Comparison of ENCODE assay signal across 27 cellular contexts in the genomic region with DNA sequence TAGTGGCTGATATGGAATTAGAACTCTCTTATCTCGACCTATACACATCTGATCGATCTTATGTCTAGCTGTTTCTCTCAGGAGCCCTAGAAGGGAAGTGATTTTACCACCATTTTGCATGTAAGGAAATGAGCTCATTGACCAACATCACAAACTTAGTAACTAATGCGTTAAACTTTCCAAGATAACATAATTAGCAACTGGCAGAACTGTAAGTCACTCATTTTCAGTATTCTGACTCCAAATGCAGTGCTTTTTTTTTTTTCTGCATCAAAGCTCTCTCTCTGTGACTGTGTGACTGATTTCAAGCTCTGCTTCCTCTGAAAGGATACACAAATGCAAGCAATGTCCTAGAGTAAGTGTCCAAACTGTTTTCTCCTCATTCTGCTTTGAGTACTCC.
"Had no signal": no experiment of that assay in that cellular context is flagged by ENCODE, and none has a peak within 500 bp of the region (broad histone marks: within the 10 kb centered on the region; RNA-seq: fewer than 3 reads in every experiment).

No MANE protein-coding gene starts in this region.

- H3K27me3 ChIP-seq: brain microvascular endothelial cell, heart left ventricle, neutrophil, ovary, right lobe of liver had no signal

- H3K36me3 ChIP-seq: brain microvascular endothelial cell, heart left ventricle, neutrophil, ovary, right lobe of liver, thoracic aorta had no signal

- H3K9me3 Mint-ChIP-seq: activated CD4-positive, alpha-beta memory T cell treated with anti-CD3 and anti-CD28 coated beads for 36 hours; activated naive CD4-positive, alpha-beta T cell treated with anti-CD3 and anti-CD28 coated beads, Interleukin-2, amount 10 ng/mL, durations not matched to agents 7 days and 5 days; activated naive CD8-positive, alpha-beta T cell treated with anti-CD3 and anti-CD28 coated beads, Interleukin-2, amount 10 ng/mL, durations not matched to agents 7 days and 5 days; nephron progenitor cell had no signal

- ATAC-seq: esophagus mucosa, heart left ventricle, right lobe of liver had no signal

- H3K4me1 Mint-ChIP-seq: activated CD4-positive, alpha-beta T cell treated with anti-CD3 and anti-CD28 coated beads, Interleukin-2, amount 10 ng/mL, durations not matched to agents 24 days and 14 days; activated naive CD4-positive, alpha-beta T cell treated with anti-CD3 and anti-CD28 coated beads, Interleukin-2, amount 10 ng/mL, durations not matched to agents 7 days and 5 days; activated naive CD8-positive, alpha-beta T cell treated with anti-CD3 and anti-CD28 coated beads, Interleukin-2, amount 10 ng/mL, durations not matched to agents 7 days and 5 days; mesothelial cell of epicardium; naive B cell; nephron progenitor cell had no signal

- H3K27me3 Mint-ChIP-seq: activated CD4-positive, alpha-beta memory T cell treated with anti-CD3 and anti-CD28 coated beads for 36 hours; activated CD4-positive, alpha-beta T cell treated with anti-CD3 and anti-CD28 coated beads, Interleukin-2, amount 10 ng/mL, durations not matched to agents 24 days and 14 days; activated naive CD4-positive, alpha-beta T cell treated with anti-CD3 and anti-CD28 coated beads, Interleukin-2, amount 10 ng/mL, durations not matched to agents 7 days and 5 days; activated naive CD8-positive, alpha-beta T cell treated with anti-CD3 and anti-CD28 coated beads, Interleukin-2, amount 10 ng/mL, durations not matched to agents 7 days and 5 days; naive B cell; progenitor cell of endocrine pancreas had no signal

- H3K36me3 Mint-ChIP-seq: activated CD4-positive, alpha-beta memory T cell treated with anti-CD3 and anti-CD28 coated beads for 36 hours; activated naive CD4-positive, alpha-beta T cell treated with anti-CD3 and anti-CD28 coated beads, Interleukin-2, amount 10 ng/mL, durations not matched to agents 7 days and 5 days; activated naive CD8-positive, alpha-beta T cell treated with anti-CD3 and anti-CD28 coated beads, Interleukin-2, amount 10 ng/mL, durations not matched to agents 7 days and 5 days; mesothelial cell of epicardium; naive B cell had no signal

- DNase-seq: activated CD4-positive, alpha-beta memory T cell treated with anti-CD3 and anti-CD28 coated beads for 36 hours; activated CD4-positive, alpha-beta T cell treated with anti-CD3 and anti-CD28 coated beads, Interleukin-2, amount 10 ng/mL, durations not matched to agents 24 days and 14 days; activated CD4-positive, CD25-positive, alpha-beta regulatory T cell treated with anti-CD3 and anti-CD28 coated beads, Interleukin-2, amount 50 U/mL, for 72 hours; activated CD8-positive, alpha-beta memory T cell treated with anti-CD3 and anti-CD28 coated beads, Interleukin-2, amount 50 U/mL, for 4 hours; activated gamma-delta T cell; activated naive CD4-positive, alpha-beta T cell treated with anti-CD3 and anti-CD28 coated beads, Interleukin-2, amount 10 ng/mL, durations not matched to agents 7 days and 5 days; activated naive CD8-positive, alpha-beta T cell treated with anti-CD3 and anti-CD28 coated beads, Interleukin-2, amount 10 ng/mL, durations not matched to agents 7 days and 5 days; activated T-cell treated with anti-CD3 and anti-CD28 coated beads, Interleukin-2, amount 50 U/mL, for 1 hour; brain microvascular endothelial cell; cortex of kidney; foreskin fibroblast; heart left ventricle; hypothalamus; naive B cell; nephron progenitor cell; ovary; right lobe of liver; stimulated activated CD4-positive, alpha-beta T cell treated with anti-CD3 and anti-CD28 coated beads, Interleukin-2, amount 100 ng/mL, for 48 hours; stimulated activated naive CD4-positive, alpha-beta T cell treated with Interleukin-2 at 50 U/mL for 16 hours; trophoblast cell had no signal

- H3K4me3 ChIP-seq: heart left ventricle, ovary, right lobe of liver, thoracic aorta had no signal

- H3K9me3 ChIP-seq: heart left ventricle, neutrophil, ovary, right lobe of liver, thoracic aorta had no signal

- H3K27ac Mint-ChIP-seq: activated CD4-positive, alpha-beta memory T cell treated with anti-CD3 and anti-CD28 coated beads for 36 hours; activated CD4-positive, alpha-beta T cell treated with anti-CD3 and anti-CD28 coated beads, Interleukin-2, amount 10 ng/mL, durations not matched to agents 24 days and 14 days; activated naive CD4-positive, alpha-beta T cell treated with anti-CD3 and anti-CD28 coated beads, Interleukin-2, amount 10 ng/mL, durations not matched to agents 7 days and 5 days; activated naive CD8-positive, alpha-beta T cell treated with anti-CD3 and anti-CD28 coated beads, Interleukin-2, amount 10 ng/mL, durations not matched to agents 7 days and 5 days; mesothelial cell of epicardium; naive B cell; nephron progenitor cell; progenitor cell of endocrine pancreas had no signal

- FAIRE-seq: astrocyte, urothelium cell line had no signal

- H3K4me3 Mint-ChIP-seq: activated CD4-positive, alpha-beta memory T cell treated with anti-CD3 and anti-CD28 coated beads for 36 hours; activated CD4-positive, alpha-beta T cell treated with anti-CD3 and anti-CD28 coated beads, Interleukin-2, amount 10 ng/mL, durations not matched to agents 24 days and 14 days; activated naive CD4-positive, alpha-beta T cell treated with anti-CD3 and anti-CD28 coated beads, Interleukin-2, amount 10 ng/mL, durations not matched to agents 7 days and 5 days; activated naive CD8-positive, alpha-beta T cell treated with anti-CD3 and anti-CD28 coated beads, Interleukin-2, amount 10 ng/mL, durations not matched to agents 7 days and 5 days; mesothelial cell of epicardium; naive B cell; nephron progenitor cell had no signal

- H3K27ac ChIP-seq: brain microvascular endothelial cell, heart left ventricle, neutrophil, ovary, right lobe of liver, thoracic aorta had no signal

- H3K4me1 ChIP-seq: heart left ventricle, right lobe of liver had no signal
